Comparison of ENCODE assay signal across 8 cellular contexts in genomic region chr1:232950919-232951579, GRCh38. TPM values are rescaled to one million over a fixed set of nuclear protein-coding genes. Genes with fewer than 3 reads are reported as not detected.
DNase-seq lines count a peak whose midpoint lies in the region; ATAC-seq and TF ChIP-seq lines count a peak whose summit lies in the region.

No MANE protein-coding gene starts in this region.

- H3K27ac ChIP-seq in DOHH2 (ENCODE audit: low read depth, low read length): peak overlapping the region; percentile 24

- no peaks in the 10 kb centered on the region for H3K27me3 ChIP-seq in DOHH2 (ENCODE audit: control insufficient read depth, low read length)

- no peak overlapping the region for H3K27ac Mint-ChIP-seq in endothelial cell (ENCODE audit: unreplicated experiment)

- no peaks in the 10 kb centered on the region for H3K27me3 Mint-ChIP-seq in endothelial cell (ENCODE audit: unreplicated experiment)

- H3K4me3 Mint-ChIP-seq in endothelial cell (ENCODE audit: unreplicated experiment): peak overlapping the region; percentile 96

- peaks cover 10% of the 10 kb centered on the region for H3K36me3 Mint-ChIP-seq in endothelial cell (ENCODE audit: low read depth, unreplicated experiment)

- H3F3A ChIP-seq in DOHH2 (ENCODE audit: control insufficient read depth, insufficient read depth): no peaks in the 10 kb centered on the region

- in situ Hi-C loops in KBM-7 (cut with MboI; ENCODE audit: low pct_unique_long_range_greater_than_20kb, low sequenced_read_pairs): no loop called here

- no peaks in the 10 kb centered on the region for H3K9me3 Mint-ChIP-seq in endothelial cell (ENCODE audit: unreplicated experiment)

- H3K4me3 ChIP-seq in DOHH2 (ENCODE audit: low read length): peak overlapping the region; percentile 84
- peak overlapping the region; percentile 83 for H3K4me3 ChIP-seq in WI38 (ENCODE audit: low read depth, low read length)
- peak overlapping the region; percentile 82 for H3K4me3 ChIP-seq in mucosa of descending colon

- no peaks in the 10 kb centered on the region; the same call in 1 of the 2 replicates for H4K20me1 ChIP-seq in DOHH2 (ENCODE audit: control insufficient read depth, insufficient read depth, low read depth, low read length)

- H3K4me2 ChIP-seq in DOHH2 (ENCODE audit: low read length): peak overlapping the region; percentile 90

- H3K9me3 ChIP-seq in DOHH2 (ENCODE audit: control insufficient read depth, insufficient read depth, low read length) (no peaks in the 10 kb centered on the region), mucosa of descending colon (no peaks in the 10 kb centered on the region)

- DNase-seq in KBM-7: peak; percentile 61
- DNase-seq in endothelial cell (ENCODE audit: low spot score): peak; percentile 13
- peak in 1 of 3 donors; percentile 50 for DNase-seq in mucosa of descending colon
- DNase-seq in NCI-H226: no peak

- H3K36me3 ChIP-seq in DOHH2 (ENCODE audit: control insufficient read depth, low read length) (peaks cover 5% of the 10 kb centered on the region), mucosa of descending colon (ENCODE audit: low read depth) (no peaks in the 10 kb centered on the region)

- H3K9me2 ChIP-seq in DOHH2 (replicated peaks; ENCODE audit: control insufficient read depth, low read length): no peaks in the 10 kb centered on the region; the same call in 1 of the 2 replicates

- no peak for TF ChIP-seq CTCF in DOHH2 (IDR thresholded peaks at IDR 0.05; ENCODE audit: low read depth, low read length, poor library complexity, severe bottlenecking)
- TF ChIP-seq CTCF in WI38 (IDR thresholded peaks at IDR 0.05; ENCODE audit: low read depth, low read length): no peak
- no peak for TF ChIP-seq CTCF in endothelial cell (IDR thresholded peaks at IDR 0.05; ENCODE audit: unreplicated experiment)
- no peak for TF ChIP-seq CTCF in mucosa of descending colon (IDR thresholded peaks at IDR 0.05)

- ATAC-seq in GM21423 (IDR thresholded peaks at IDR 0.05; ENCODE audit: unreplicated experiment) (peak; percentile 3), mucosa of descending colon (peak; percentile 46), GM18873 (IDR thresholded peaks at IDR 0.05; ENCODE audit: low FRiP score, unreplicated experiment) (no peak)

- peaks cover 50% of the 10 kb centered on the region for H3K4me1 Mint-ChIP-seq in endothelial cell (ENCODE audit: unreplicated experiment)

- H3K4me1 ChIP-seq in DOHH2 (ENCODE audit: control insufficient read depth, low read length) (peaks cover 35% of the 10 kb centered on the region), mucosa of descending colon (ENCODE audit: low read depth) (peaks cover 24% of the 10 kb centered on the region)

- H3K79me2 ChIP-seq in DOHH2 (ENCODE audit: control insufficient read depth, low read length): peaks cover 51% of the 10 kb centered on the region

- intact Hi-C loops in mucosa of descending colon (cut with DNase I, micrococcal nuclease): loop anchor here in 1 of 2 donors (5.0 kb wide), 1 partner anchor 314 kb away; no protein-coding TSS in a partner anchor

RNA-seq across cellular contexts. Expression of gene NTPCR, which starts 0.6 kb away (rescaled TPM):
- total RNA-seq in endothelial cell (ENCODE audit: unreplicated experiment) (57.1 TPM), mucosa of descending colon (10 to 100 TPM; 36.5 to 49.9 (median 46.4) TPM)
